Comparison of ENCODE assay signal across 21 cellular contexts in the genomic region with DNA sequence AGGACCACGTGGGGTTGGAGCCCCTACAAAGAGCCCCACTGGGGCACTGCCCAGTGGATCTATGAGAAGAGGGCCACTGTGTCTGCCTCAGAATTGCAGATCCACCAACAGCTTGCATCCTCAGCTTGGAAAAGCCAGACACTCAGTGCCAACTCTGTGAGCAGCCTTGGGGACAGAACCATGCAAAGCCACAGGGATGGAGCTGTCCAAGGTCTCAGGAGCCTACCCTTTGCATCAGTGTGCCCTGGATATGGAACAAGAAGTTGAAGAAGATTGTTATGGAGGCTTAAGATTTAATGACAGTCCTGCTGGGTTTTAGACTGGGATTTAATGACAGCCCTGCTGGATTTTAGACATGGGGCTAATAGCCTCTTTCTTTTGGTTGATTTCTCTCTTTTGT.
DNase-seq lines count a peak whose midpoint lies in the region; ATAC-seq and TF ChIP-seq lines count a peak whose summit lies in the region.
"Had no signal": no experiment of that assay in that cellular context is flagged by ENCODE, and none has a peak within 500 bp of the region (broad histone marks: within the 10 kb centered on the region; RNA-seq: fewer than 3 reads in every experiment).

No MANE protein-coding gene starts in this region.

- H3K27ac ChIP-seq in breast epithelium (no peak overlapping the region), neural progenitor cell (no peak overlapping the region), dorsolateral prefrontal cortex (no peak overlapping the region)
- H3K27ac ChIP-seq: coronary artery, GM23248, left ventricle myocardium inferior, VCaP had no signal

- H3K4me1 ChIP-seq in breast epithelium, result no peaks in the 10 kb centered on the region
- H3K4me1 ChIP-seq in neural progenitor cell, result no peaks in the 10 kb centered on the region
- H3K4me1 ChIP-seq: Caco-2, left ventricle myocardium inferior had no signal

- no peaks in the 10 kb centered on the region for H3K9me3 Mint-ChIP-seq in neural progenitor cell
- H3K9me3 Mint-ChIP-seq in activated T-helper 17 cell treated with anti-CD3 and anti-CD28 coated beads, Interleukin-2, amount 50 U/mL, for 72 hours, result peaks cover 20% of the 10 kb centered on the region

- H3K36me3 Mint-ChIP-seq in neural progenitor cell, result no peaks in the 10 kb centered on the region
- H3K36me3 Mint-ChIP-seq in activated T-helper 17 cell treated with anti-CD3 and anti-CD28 coated beads, Interleukin-2, amount 50 U/mL, for 72 hours (ENCODE audit: low read depth), result no peaks in the 10 kb centered on the region
- H3K36me3 Mint-ChIP-seq: activated naive CD8-positive, alpha-beta T cell; brain had no signal

- intact Hi-C loops in breast epithelium (cut with DNase I; ENCODE audit: low total_unique reads) (no loop called here), dorsolateral prefrontal cortex (cut with DNase I) (no loop called here)

- in situ Hi-C loops in T47D (cut with HindIII; ENCODE audit: low pct_unique_long_range_greater_than_20kb, low sequenced_read_pairs), result no loop called here

- H3K27me3 Mint-ChIP-seq in neural progenitor cell (ENCODE audit: insufficient read depth, low read depth), result peaks cover 6% of the 10 kb centered on the region
- H3K27me3 Mint-ChIP-seq in activated T-helper 17 cell treated with anti-CD3 and anti-CD28 coated beads, Interleukin-2, amount 50 U/mL, for 72 hours, result no peaks in the 10 kb centered on the region
- H3K27me3 Mint-ChIP-seq: activated naive CD8-positive, alpha-beta T cell; brain had no signal

- H3F3A ChIP-seq in neural progenitor cell (ENCODE audit: low read depth), result no peaks in the 10 kb centered on the region

- no peak for TF ChIP-seq POLR2A in breast epithelium (IDR thresholded peaks at IDR 0.05)

- H2AFZ ChIP-seq in neural progenitor cell (replicated peaks), result no peak overlapping the region
- H2AFZ ChIP-seq: GM23248 had no signal

- H3K4me3 ChIP-seq in breast epithelium (no peak overlapping the region), epithelial cell of esophagus (ENCODE audit: low read length) (no peak overlapping the region), neural progenitor cell (no peak overlapping the region), dorsolateral prefrontal cortex (no peak overlapping the region)
- H3K4me3 ChIP-seq: coronary artery, GM23248, left ventricle myocardium inferior, MG63 had no signal

- H3K4me1 Mint-ChIP-seq in neural progenitor cell, result no peaks in the 10 kb centered on the region
- H3K4me1 Mint-ChIP-seq in activated T-helper 17 cell treated with anti-CD3 and anti-CD28 coated beads, Interleukin-2, amount 50 U/mL, for 72 hours, result no peaks in the 10 kb centered on the region
- H3K4me1 Mint-ChIP-seq: brain had no signal

- no peak for ATAC-seq in activated T-helper 17 cell treated with anti-CD3 and anti-CD28 coated beads, Interleukin-2, amount 50 U/mL, for 72 hours (replicated peaks)

- TF ChIP-seq CTCF in breast epithelium (IDR thresholded peaks at IDR 0.05) (no peak), epithelial cell of esophagus (IDR thresholded peaks at IDR 0.05; ENCODE audit: insufficient read depth, low read depth, low read length, missing control alignments) (no peak), neural progenitor cell (IDR thresholded peaks at IDR 0.05) (no peak), dorsolateral prefrontal cortex (IDR thresholded peaks at IDR 0.05 in 54 of 56, conservative IDR thresholded peaks at IDR 0.05 in 2 of 56; ENCODE audit: low read depth in 1 of 56, partially characterized antibody in 56 of 56) (no peak)

- peak; percentile 3 to 65 for DNase-seq in T47D (ENCODE audit: low read depth in 1 of 2, low spot score in 1 of 2)
- no peak for DNase-seq in breast epithelium (ENCODE audit: low spot score in 2 of 2)
- peak; percentile 5 for DNase-seq in UCSD-AML1 (lab: John Stamatoyannopoulos, UW; ENCODE audit: unreplicated experiment)
- peak; percentile 11 for DNase-seq in epithelial cell of esophagus (ENCODE audit: low read depth)
- DNase-seq in neural progenitor cell (ENCODE audit: low spot score), result peak; percentile 36
- no peak for DNase-seq in T-helper 2 cell
- DNase-seq in dorsolateral prefrontal cortex, result no peak
- DNase-seq: activated CD4-positive, alpha-beta T cell treated with anti-CD3 and anti-CD28 coated beads, Interleukin-2, amount 50 U/mL, for 1 hour; Caco-2; GM23248; left ventricle myocardium inferior; MG63; NCI-H748 treated with DMSO at 0.1 percent for 48 hours; posterior cingulate gyrus; SHP77 had no signal

- H3K79me2 ChIP-seq in neural progenitor cell (ENCODE audit: low read depth), result no peaks in the 10 kb centered on the region

- H3K9ac ChIP-seq in neural progenitor cell, result no peak overlapping the region
- H3K9ac ChIP-seq: GM23248 had no signal

- H3K9me3 ChIP-seq in breast epithelium, result peaks cover 4 to 5% of the 10 kb centered on the region in 2 donors
- H3K9me3 ChIP-seq in neural progenitor cell (ENCODE audit: low read depth), result no peaks in the 10 kb centered on the region
- H3K9me3 ChIP-seq: Caco-2, MG63 had no signal

- no peaks in the 10 kb centered on the region for H3K27me3 ChIP-seq in breast epithelium
- H3K27me3 ChIP-seq in neural progenitor cell, result no peaks in the 10 kb centered on the region
- no peaks in the 10 kb centered on the region for H3K27me3 ChIP-seq in dorsolateral prefrontal cortex
- H3K27me3 ChIP-seq: MG63 had no signal

- no peak overlapping the region for H3K4me3 Mint-ChIP-seq in neural progenitor cell
- H3K4me3 Mint-ChIP-seq in activated T-helper 17 cell treated with anti-CD3 and anti-CD28 coated beads, Interleukin-2, amount 50 U/mL, for 72 hours, result no peak overlapping the region
- H3K4me3 Mint-ChIP-seq: activated naive CD8-positive, alpha-beta T cell; T-helper 1 cell treated with Interleukin-12 subunit alpha and Interleukin-12 subunit beta and Interleukin-4 antibody, amounts not matched to agents 30 μg/mL and 1 μg/mL, for 36 hours had no signal

- no peak overlapping the region for H3K4me2 ChIP-seq in neural progenitor cell

- no peaks in the 10 kb centered on the region for H3K36me3 ChIP-seq in breast epithelium
- H3K36me3 ChIP-seq in neural progenitor cell, result no peaks in the 10 kb centered on the region
- H3K36me3 ChIP-seq: left ventricle myocardium inferior, MG63 had no signal

- H4K20me1 ChIP-seq in neural progenitor cell (ENCODE audit: low read depth), result no peaks in the 10 kb centered on the region

- H3K27ac Mint-ChIP-seq in neural progenitor cell, result no peak overlapping the region
- no peak overlapping the region for H3K27ac Mint-ChIP-seq in activated T-helper 17 cell treated with anti-CD3 and anti-CD28 coated beads, Interleukin-2, amount 50 U/mL, for 72 hours
- H3K27ac Mint-ChIP-seq: activated naive CD8-positive, alpha-beta T cell; brain; T-helper 1 cell treated with Interleukin-12 subunit alpha and Interleukin-12 subunit beta and Interleukin-4 antibody, amounts not matched to agents 30 μg/mL and 1 μg/mL, for 36 hours had no signal

Comparison
In these comparisons a context has a peak if more than half of its experiments do, and no peak if none do; other contexts are left out.
1. DNase-seq: peak in T47D (2 of 2), UCSD-AML1 (single experiment), epithelial cell of esophagus (single experiment) and neural progenitor cell (single experiment); none in breast epithelium (0 of 2), T-helper 2 cell (0 of 5) and dorsolateral prefrontal cortex (0 of 10).